ENCODE assay signal across 6 cellular contexts in the genomic region with DNA sequence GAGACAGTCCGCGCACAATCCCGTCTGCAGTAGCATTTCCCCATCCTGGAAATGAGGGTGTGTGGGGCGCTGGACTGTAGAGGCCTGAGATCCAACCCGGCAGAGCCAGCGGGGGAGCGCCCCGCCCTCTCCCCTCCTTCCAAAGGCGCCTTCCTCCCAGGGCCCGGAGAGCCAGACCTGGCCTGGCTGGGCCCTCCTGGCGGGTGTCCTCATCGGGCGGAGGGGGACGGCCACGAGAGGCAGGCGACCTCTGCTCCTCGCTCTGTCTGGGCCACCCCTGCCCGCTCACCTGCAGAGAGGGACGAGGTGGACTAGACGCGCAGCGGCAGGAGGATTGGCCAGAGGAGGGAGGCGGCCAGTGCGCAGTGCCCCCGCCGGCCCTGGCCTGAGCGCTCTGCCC. TPM values are rescaled to one million over a fixed set of nuclear protein-coding genes. Genes with fewer than 3 reads are reported as not detected.
"Had no signal": no experiment of that assay in that cellular context is flagged by ENCODE, and none has a peak within 500 bp of the region (broad histone marks: within the 10 kb centered on the region; RNA-seq: fewer than 3 reads in every experiment).

No MANE protein-coding gene starts in this region.

RNA-seq across cellular contexts. Expression of a gene that starts 28.5 kb away (rescaled TPM):
- total RNA-seq: HepG2, HT-29, HT1080, IMR-90, K562 had no signal
- polyA plus RNA-seq: HepG2, IgD-negative memory B cell, IMR-90, K562 had no signal

RNA-seq across cellular contexts. Expression of a gene that starts 40.3 kb away (rescaled TPM):
- total RNA-seq: IMR-90 had no signal
- polyA plus RNA-seq: IgD-negative memory B cell, IMR-90 had no signal

RNA-seq across cellular contexts. Expression of a gene that starts 49.9 kb away (rescaled TPM):
- total RNA-seq: HepG2, HT-29, HT1080, IMR-90, K562 had no signal
- polyA plus RNA-seq: HepG2, IgD-negative memory B cell, IMR-90, K562 had no signal
